Comparison of ENCODE assay signal across 17 cellular contexts in the genomic region with DNA sequence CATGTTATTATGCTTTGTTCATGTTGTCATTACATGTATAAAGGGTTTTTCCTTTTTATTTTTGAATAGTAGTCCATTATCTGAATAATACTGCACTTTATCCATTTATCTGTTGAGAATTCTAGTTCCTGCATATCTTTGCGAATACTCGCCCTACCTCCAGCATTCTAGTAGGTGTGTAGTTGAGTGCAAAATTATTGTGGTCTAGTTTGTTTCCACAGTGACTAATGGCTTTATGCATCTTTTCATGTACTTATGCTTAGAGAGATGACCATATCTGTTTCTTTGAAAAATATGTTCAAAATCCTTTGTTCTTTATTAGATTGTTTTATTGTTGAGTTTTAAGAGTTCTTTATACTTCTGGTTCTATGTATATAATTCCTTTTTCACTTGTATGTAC.
"Had no signal": no experiment of that assay in that cellular context is flagged by ENCODE, and none has a peak within 500 bp of the region (broad histone marks: within the 10 kb centered on the region; RNA-seq: fewer than 3 reads in every experiment).

No MANE protein-coding gene starts in this region.

- FAIRE-seq: frontal cortex had no signal

- H3K27me3 ChIP-seq: adrenal gland, heart left ventricle, neural progenitor cell, transverse colon, vagina had no signal

- H3K9me3 ChIP-seq: adrenal gland, transverse colon, vagina had no signal

- H3K4me1 ChIP-seq: neural progenitor cell, parathyroid adenoma, transverse colon, vagina had no signal

- ATAC-seq: effector memory CD8-positive, alpha-beta T cell; heart left ventricle; T-helper 17 cell had no signal

- H3K4me1 Mint-ChIP-seq: activated naive CD4-positive, alpha-beta T cell treated with anti-CD3 and anti-CD28 coated beads, Interleukin-2, amount 10 ng/mL, durations not matched to agents 7 days and 5 days; neural progenitor cell had no signal

- H3K27ac Mint-ChIP-seq: activated CD4-positive, alpha-beta memory T cell treated with anti-CD3 and anti-CD28 coated beads, Interleukin-2, amount 10 ng/mL, durations not matched to agents 7 days and 5 days; activated naive CD4-positive, alpha-beta T cell treated with anti-CD3 and anti-CD28 coated beads, Interleukin-2, amount 10 ng/mL, durations not matched to agents 7 days and 5 days; effector memory CD8-positive, alpha-beta T cell; neural progenitor cell; T-helper 17 cell had no signal

- H3K27me3 Mint-ChIP-seq: activated CD4-positive, alpha-beta memory T cell treated with anti-CD3 and anti-CD28 coated beads, Interleukin-2, amount 10 ng/mL, durations not matched to agents 7 days and 5 days; activated naive CD4-positive, alpha-beta T cell treated with anti-CD3 and anti-CD28 coated beads, Interleukin-2, amount 10 ng/mL, durations not matched to agents 7 days and 5 days; effector memory CD8-positive, alpha-beta T cell; T-helper 17 cell had no signal

- H3K4me3 Mint-ChIP-seq: activated CD4-positive, alpha-beta memory T cell treated with anti-CD3 and anti-CD28 coated beads, Interleukin-2, amount 10 ng/mL, durations not matched to agents 7 days and 5 days; activated naive CD4-positive, alpha-beta T cell treated with anti-CD3 and anti-CD28 coated beads, Interleukin-2, amount 10 ng/mL, durations not matched to agents 7 days and 5 days; effector memory CD8-positive, alpha-beta T cell; immature natural killer cell; neural progenitor cell; T-helper 17 cell had no signal

- H3K4me3 ChIP-seq: adrenal gland, heart left ventricle, neural progenitor cell, transverse colon, vagina had no signal

- H3K9me3 Mint-ChIP-seq: activated CD4-positive, alpha-beta memory T cell treated with anti-CD3 and anti-CD28 coated beads, Interleukin-2, amount 10 ng/mL, durations not matched to agents 7 days and 5 days; activated naive CD4-positive, alpha-beta T cell treated with anti-CD3 and anti-CD28 coated beads, Interleukin-2, amount 10 ng/mL, durations not matched to agents 7 days and 5 days; effector memory CD8-positive, alpha-beta T cell; immature natural killer cell; neural progenitor cell had no signal

- H2AFZ ChIP-seq: neural progenitor cell, parathyroid adenoma had no signal

- DNase-seq: activated CD4-positive, alpha-beta memory T cell treated with anti-CD3 and anti-CD28 coated beads, Interleukin-2, amount 10 ng/mL, durations not matched to agents 7 days and 5 days; activated naive CD4-positive, alpha-beta T cell treated with anti-CD3 and anti-CD28 coated beads, Interleukin-2, amount 10 ng/mL, durations not matched to agents 7 days and 5 days; adrenal gland; cerebellar nuclear complex; dermis blood vessel endothelial cell; effector memory CD8-positive, alpha-beta T cell; heart left ventricle; immature natural killer cell; stimulated activated CD4-positive, alpha-beta T cell treated with anti-CD3 and anti-CD28 coated beads, Interleukin-4, amount 100 ng/mL, for 1 hour; stimulated activated naive CD4-positive, alpha-beta T cell; T-helper 17 cell; transverse colon; WERI-Rb-1 had no signal

- H3K9ac ChIP-seq: neural progenitor cell, parathyroid adenoma had no signal

- H3K79me2 ChIP-seq: parathyroid adenoma had no signal

- H3K27ac ChIP-seq: adrenal gland, heart left ventricle, neural progenitor cell, parathyroid adenoma, transverse colon, vagina, WERI-Rb-1 had no signal

- H3K4me2 ChIP-seq: neural progenitor cell had no signal
